In the genomic region with DNA sequence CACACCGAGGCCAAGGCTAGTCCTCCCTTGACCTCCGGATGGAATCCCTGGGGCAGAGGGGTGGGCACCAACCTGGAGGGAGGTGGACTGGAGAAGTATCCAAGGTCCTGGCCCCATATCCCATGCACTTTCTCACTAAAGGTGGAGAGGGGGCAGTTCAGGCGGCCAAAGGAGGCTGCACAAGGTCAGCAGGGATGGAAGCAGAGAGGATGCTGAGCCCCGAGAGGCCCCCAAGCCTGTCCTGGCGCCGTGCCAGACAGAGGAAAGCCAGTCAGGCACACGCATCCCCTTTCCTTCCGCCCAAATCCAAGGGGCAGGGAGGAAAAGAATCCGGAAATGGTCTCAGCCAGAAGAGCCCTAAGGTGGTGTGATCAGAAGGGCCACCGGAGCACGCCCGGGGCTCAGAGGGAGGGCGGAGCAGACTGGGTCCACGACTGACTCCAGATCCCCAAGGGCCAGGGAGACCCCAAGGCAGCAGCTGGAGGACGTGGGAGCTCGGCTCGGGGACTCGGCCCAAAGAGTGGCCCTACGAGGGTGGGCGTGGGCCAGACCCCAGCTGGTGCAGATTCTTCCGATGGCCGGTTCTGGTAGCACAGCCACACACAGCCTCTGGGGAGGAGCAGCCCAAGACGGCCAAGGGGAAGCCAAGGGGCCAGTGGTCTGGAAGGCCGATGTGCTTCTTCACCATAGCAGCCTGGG, we compare ENCODE assay signal across 15 cellular contexts.
DNase-seq lines count a peak whose midpoint lies in the region; ATAC-seq, FAIRE-seq and TF ChIP-seq lines count a peak whose summit lies in the region.
"Had no signal": no experiment of that assay in that cellular context is flagged by ENCODE, and none has a peak within 500 bp of the region (broad histone marks: within the 10 kb centered on the region; RNA-seq: fewer than 3 reads in every experiment).

No MANE protein-coding gene starts in this region.

- peak overlapping the region; percentile 5 for H3K4me2 ChIP-seq in endothelial cell of umbilical vein (ENCODE audit: insufficient read depth, low read length)

- TF ChIP-seq POLR2A in Peyer's patch (IDR thresholded peaks at IDR 0.05) = no peak
- TF ChIP-seq POLR2A in endothelial cell of umbilical vein (IDR thresholded peaks at IDR 0.05; ENCODE audit: low read depth, low read length) = no peak
- no peak for TF ChIP-seq POLR2A in suprapubic skin (IDR thresholded peaks at IDR 0.05)

- dilution Hi-C loops in endothelial cell of umbilical vein (cut with MboI; ENCODE audit: extremely low pct_ligation_motif_present, low sequenced_read_pairs) = loop anchor here (10.0 kb wide), 1 partner anchor 55 kb away; a partner anchor contains a TSS

- peaks cover 24% of the 10 kb centered on the region for H3K4me1 Mint-ChIP-seq in mesothelial cell of epicardium
- no peaks in the 10 kb centered on the region for H3K4me1 Mint-ChIP-seq in activated CD8-positive, alpha-beta memory T cell treated with anti-CD3 and anti-CD28 coated beads, Interleukin-2, amount 10 ng/mL, durations not matched to agents 7 days and 5 days

- no peaks in the 10 kb centered on the region for H3K36me3 Mint-ChIP-seq in mesothelial cell of epicardium
- H3K36me3 Mint-ChIP-seq in activated CD8-positive, alpha-beta memory T cell treated with anti-CD3 and anti-CD28 coated beads, Interleukin-2, amount 10 ng/mL, durations not matched to agents 7 days and 5 days = no peaks in the 10 kb centered on the region
- H3K36me3 Mint-ChIP-seq: activated naive CD4-positive, alpha-beta T cell treated with anti-CD3 and anti-CD28 coated beads, Interleukin-2, amount 50 U/mL, for 72 hours had no signal

- no peaks in the 10 kb centered on the region for H4K20me1 ChIP-seq in endothelial cell of umbilical vein (replicated peaks; ENCODE audit: control insufficient read depth, extremely low read depth, insufficient read depth, low read length)

- peak overlapping the region; percentile 17 for H3K9ac ChIP-seq in endothelial cell of umbilical vein (replicated peaks; ENCODE audit: extremely low read depth, insufficient read depth, low read length)

- H3K36me3 ChIP-seq in Peyer's patch (peaks cover 0 to 40% (median 0%) of the 10 kb centered on the region in 3 donors), endothelial cell of umbilical vein (ENCODE audit: control insufficient read depth in 2 of 2, extremely low read depth in 1 of 2, insufficient read depth in 2 of 2, low read length in 2 of 2) (peaks cover 3 to 41% of the 10 kb centered on the region in 2 experiments), suprapubic skin (peaks cover 49% of the 10 kb centered on the region)

- no peak overlapping the region for H2AFZ ChIP-seq in endothelial cell of umbilical vein (ENCODE audit: low read depth, low read length)

- H3K79me2 ChIP-seq in endothelial cell of umbilical vein (ENCODE audit: control insufficient read depth, insufficient read depth, low read length) = peaks cover 4% of the 10 kb centered on the region

- peak; percentile 95 for FAIRE-seq in endothelial cell of umbilical vein (lab: Jason Lieb, UNC)
- FAIRE-seq: bronchial epithelial cell, pancreas had no signal

- CTCF ChIA-PET in endothelial cell of umbilical vein (lab: Charles Lee) = interaction anchor here (0.5 to 3.7 kb wide), 10 partner anchors 18 to 141 kb away, joined by 3 to 199 read pairs (median 11); no protein-coding TSS in a partner anchor
- CTCF ChIA-PET in activated CD8-positive, alpha-beta memory T cell treated with anti-CD3 and anti-CD28 coated beads, Interleukin-2, amount 10 ng/mL, durations not matched to agents 7 days and 5 days (lab: Charles Lee) = interaction anchor here (1.3 to 3.0 kb wide), 9 partner anchors 18 to 232 kb away, joined by 5 to 34 read pairs (median 6); a partner anchor contains a TSS

- no peaks in the 10 kb centered on the region for H3K9me1 ChIP-seq in endothelial cell of umbilical vein (replicated peaks; ENCODE audit: control insufficient read depth, extremely low read depth, insufficient read depth, low read length)

- no peak overlapping the region for H3K4me3 Mint-ChIP-seq in mesothelial cell of epicardium
- H3K4me3 Mint-ChIP-seq in activated CD8-positive, alpha-beta memory T cell treated with anti-CD3 and anti-CD28 coated beads, Interleukin-2, amount 10 ng/mL, durations not matched to agents 7 days and 5 days = no peak overlapping the region
- H3K4me3 Mint-ChIP-seq: activated T-cell treated with anti-CD3 and anti-CD28 coated beads, Interleukin-2, amount 50 U/mL, for 24 hours; CD4-positive, CD25-positive, alpha-beta regulatory T cell had no signal

- H3K27ac ChIP-seq in Peyer's patch = peak overlapping the region in 3 of 4 donors; percentile 19 to 59 (median 55)
- H3K27ac ChIP-seq in endothelial cell of umbilical vein (ENCODE audit: insufficient read depth, low read depth, low read length) = peak overlapping the region; percentile 81
- peak overlapping the region; percentile 28 for H3K27ac ChIP-seq in suprapubic skin
- H3K27ac ChIP-seq: pancreas had no signal

- H3K4me3 ChIP-seq in Peyer's patch (no peak overlapping the region), endothelial cell of umbilical vein (replicated peaks in 1 of 3; ENCODE audit: insufficient read depth in 1 of 3, low read depth in 1 of 3, low read length in 3 of 3) (no peak overlapping the region), suprapubic skin (no peak overlapping the region)
- H3K4me3 ChIP-seq: pancreas had no signal

- peaks cover 0 to 42% (median 2%) of the 10 kb centered on the region in 4 donors for H3K4me1 ChIP-seq in Peyer's patch
- H3K4me1 ChIP-seq in endothelial cell of umbilical vein (ENCODE audit: control insufficient read depth, extremely low read depth, insufficient read depth, low read length) = peaks cover 22% of the 10 kb centered on the region
- peaks cover 61% of the 10 kb centered on the region for H3K4me1 ChIP-seq in suprapubic skin

- BruUV-seq in endothelial cell of umbilical vein (replicated peaks; lab: Mats Ljungman, UMichigan) = no TSS peak

- no peak for TF ChIP-seq CTCF in Peyer's patch (IDR thresholded peaks at IDR 0.05)
- no peak for TF ChIP-seq CTCF in endothelial cell of umbilical vein (IDR thresholded peaks at IDR 0.05; ENCODE audit: extremely low read depth in 1 of 2, insufficient read depth in 1 of 2, low read depth in 1 of 2, low read length in 2 of 2)
- no peak for TF ChIP-seq CTCF in mesothelial cell of epicardium (IDR thresholded peaks at IDR 0.05; ENCODE audit: unreplicated experiment)
- TF ChIP-seq CTCF in suprapubic skin (IDR thresholded peaks at IDR 0.05) = no peak

- WGBS in suprapubic skin = 47% methylated on average over 23 of the region's 24 CpGs

- H3K9me3 ChIP-seq in Peyer's patch (no peaks in the 10 kb centered on the region), endothelial cell of umbilical vein (replicated peaks; ENCODE audit: control insufficient read depth, insufficient read depth, low read length) (no peaks in the 10 kb centered on the region), suprapubic skin (no peaks in the 10 kb centered on the region)
- H3K9me3 ChIP-seq: pancreas had no signal

- DNase-seq in Peyer's patch = no peak
- DNase-seq in endothelial cell of umbilical vein (ENCODE audit: low read depth, low spot score) = peak; percentile 49
- DNase-seq in mesothelial cell of epicardium (ENCODE audit: low spot score in 2 of 2, unreplicated experiment in 2 of 2) = no peak
- no peak for DNase-seq in suprapubic skin (ENCODE audit: low spot score in 2 of 2)
- no peak for DNase-seq in cortex of kidney (lab: John Stamatoyannopoulos, UW)
- DNase-seq in activated CD8-positive, alpha-beta memory T cell treated with anti-CD3 and anti-CD28 coated beads, Interleukin-2, amount 10 ng/mL, durations not matched to agents 7 days and 5 days = no peak
- DNase-seq in NK-92 (lab: John Stamatoyannopoulos, UW; ENCODE audit: unreplicated experiment) = no peak
- DNase-seq: activated CD4-positive, alpha-beta T cell treated with anti-CD3 and anti-CD28 coated beads, Interleukin-2, amount 50 U/mL, for 4 hours; activated T-cell treated with anti-CD3 and anti-CD28 coated beads, Interleukin-2, amount 50 U/mL, for 24 hours; CD4-positive, CD25-positive, alpha-beta regulatory T cell; NCI-H1694; NCI-H526 treated with DMSO at 0.1 percent for 48 hours had no signal

- no peaks in the 10 kb centered on the region for H3K9me3 Mint-ChIP-seq in mesothelial cell of epicardium
- H3K9me3 Mint-ChIP-seq in activated CD8-positive, alpha-beta memory T cell treated with anti-CD3 and anti-CD28 coated beads, Interleukin-2, amount 10 ng/mL, durations not matched to agents 7 days and 5 days (ENCODE audit: low read depth) = no peaks in the 10 kb centered on the region
- H3K9me3 Mint-ChIP-seq: activated naive CD4-positive, alpha-beta T cell treated with anti-CD3 and anti-CD28 coated beads, Interleukin-2, amount 50 U/mL, for 72 hours; activated T-cell treated with anti-CD3 and anti-CD28 coated beads, Interleukin-2, amount 50 U/mL, for 24 hours; CD4-positive, CD25-positive, alpha-beta regulatory T cell had no signal

- TF ChIP-seq EP300 in suprapubic skin (IDR thresholded peaks at IDR 0.05) = no peak

- intact Hi-C loops in endothelial cell of umbilical vein (cut with micrococcal nuclease) = loop anchor here (1.0 to 5.0 kb wide), 4 partner anchors 19 to 172 kb away; no protein-coding TSS in a partner anchor

- no peaks in the 10 kb centered on the region for H3K27me3 ChIP-seq in Peyer's patch
- no peaks in the 10 kb centered on the region for H3K27me3 ChIP-seq in endothelial cell of umbilical vein (ENCODE audit: control insufficient read depth in 2 of 2, insufficient read depth in 2 of 2, low read length in 2 of 2)
- H3K27me3 ChIP-seq in suprapubic skin = no peaks in the 10 kb centered on the region
- H3K27me3 ChIP-seq: pancreas had no signal

- no peak for ATAC-seq in activated CD8-positive, alpha-beta memory T cell treated with anti-CD3 and anti-CD28 coated beads, Interleukin-2, amount 10 ng/mL, durations not matched to agents 7 days and 5 days

- POLR2A ChIA-PET in endothelial cell of umbilical vein (lab: Charles Lee) = no interaction called here

- peak overlapping the region; percentile 64 for H3K27ac Mint-ChIP-seq in mesothelial cell of epicardium
- H3K27ac Mint-ChIP-seq in activated CD8-positive, alpha-beta memory T cell treated with anti-CD3 and anti-CD28 coated beads, Interleukin-2, amount 10 ng/mL, durations not matched to agents 7 days and 5 days = no peak overlapping the region
- H3K27ac Mint-ChIP-seq: activated naive CD4-positive, alpha-beta T cell treated with anti-CD3 and anti-CD28 coated beads, Interleukin-2, amount 50 U/mL, for 72 hours; activated T-cell treated with anti-CD3 and anti-CD28 coated beads, Interleukin-2, amount 50 U/mL, for 24 hours; CD4-positive, CD25-positive, alpha-beta regulatory T cell had no signal

- H3K27me3 Mint-ChIP-seq in mesothelial cell of epicardium (ENCODE audit: low read depth) = no peaks in the 10 kb centered on the region
- no peaks in the 10 kb centered on the region for H3K27me3 Mint-ChIP-seq in activated CD8-positive, alpha-beta memory T cell treated with anti-CD3 and anti-CD28 coated beads, Interleukin-2, amount 10 ng/mL, durations not matched to agents 7 days and 5 days
- H3K27me3 Mint-ChIP-seq: activated T-cell treated with anti-CD3 and anti-CD28 coated beads, Interleukin-2, amount 50 U/mL, for 24 hours; CD4-positive, CD25-positive, alpha-beta regulatory T cell had no signal

TF ChIP-seq in endothelial cell of umbilical vein, 7 proteins besides CTCF, POLR2A, EP300 and RAD21 (continues in another document):
- TF ChIP-seq POLR2AphosphoS5 (IDR thresholded peaks at IDR 0.05; ENCODE audit: insufficient read depth, low read depth, low read length) = peak; percentile 71
- TF ChIP-seq GATA2 (IDR thresholded peaks at IDR 0.05; ENCODE audit: insufficient read depth, insufficient read length, low read depth, low read length) = peak; percentile 51

Comparison
In these comparisons a context has a peak if more than half of its experiments do, and no peak if none do; other contexts are left out.
1. H3K27ac ChIP-seq: peak in every context shown above with its lines; median percentile 81 in endothelial cell of umbilical vein; 55 in Peyer's patch; 28 in suprapubic skin.